Comparison of ENCODE assay signal across 23 cellular contexts in genomic region chr7:80677629-80678028, GRCh38. TPM values are rescaled to one million over a fixed set of nuclear protein-coding genes. Genes with fewer than 3 reads are reported as not detected.
A peak's percentile ranks its signal among the peaks of the same experiment; 100 is the strongest.
DNase-seq lines count a peak whose midpoint lies in the region; ATAC-seq, FAIRE-seq and TF ChIP-seq lines count a peak whose summit lies in the region.
"Had no signal": no experiment of that assay in that cellular context is flagged by ENCODE, and none has a peak within 500 bp of the region (broad histone marks: within the 10 kb centered on the region; RNA-seq: fewer than 3 reads in every experiment).

No MANE protein-coding gene starts in this region.

- POLR2A ChIA-PET in SK-N-SH (lab: Yijun Ruan, JAX) (no interaction called here), PC-3 (lab: Charles Lee; ENCODE audit: unreplicated experiment) (no interaction called here), endothelial cell of umbilical vein (lab: Charles Lee) (no interaction called here)

- H3K36me3 Mint-ChIP-seq in nephron progenitor cell (ENCODE audit: low read depth) = no peaks in the 10 kb centered on the region
- H3K36me3 Mint-ChIP-seq: CD8-positive, alpha-beta T cell had no signal

- no peaks in the 10 kb centered on the region for H4K20me1 ChIP-seq in SK-N-SH (ENCODE audit: insufficient read depth)
- H4K20me1 ChIP-seq in PC-3 (ENCODE audit: low read length) = no peaks in the 10 kb centered on the region
- no peaks in the 10 kb centered on the region for H4K20me1 ChIP-seq in endothelial cell of umbilical vein (replicated peaks; ENCODE audit: control insufficient read depth, extremely low read depth, insufficient read depth, low read length)

- H3K4me3 ChIP-seq in SK-N-SH (ENCODE audit: low read depth in 2 of 2, low read length in 1 of 2) (no peak overlapping the region), PC-3 (ENCODE audit: low read length) (no peak overlapping the region), endothelial cell of umbilical vein (replicated peaks in 1 of 3; ENCODE audit: insufficient read depth in 1 of 3, low read depth in 1 of 3, low read length in 3 of 3) (no peak overlapping the region), small intestine (ENCODE audit: low read depth in 1 of 2, low read length in 2 of 2) (no peak overlapping the region)
- H3K4me3 ChIP-seq: MG63 had no signal

- H3K27me3 Mint-ChIP-seq in nephron progenitor cell (ENCODE audit: low read depth, poor library complexity) = peaks cover 3% of the 10 kb centered on the region

- BruUV-seq in PC-3 (replicated peaks; lab: Mats Ljungman, UMichigan) = no TSS peak
- BruUV-seq in endothelial cell of umbilical vein (replicated peaks; lab: Mats Ljungman, UMichigan) = no TSS peak

- TF ChIP-seq RAD21 in SK-N-SH (IDR thresholded peaks at IDR 0.05; ENCODE audit: low read length) = no peak

- H3K4me2 ChIP-seq in SK-N-SH (no peak overlapping the region), PC-3 (ENCODE audit: low read length) (no peak overlapping the region), endothelial cell of umbilical vein (ENCODE audit: insufficient read depth, low read length) (no peak overlapping the region)

- H3K9me2 ChIP-seq in SK-N-SH (no peaks in the 10 kb centered on the region), PC-3 (replicated peaks; ENCODE audit: low read length) (no peaks in the 10 kb centered on the region)

- TF ChIP-seq CTCF in SK-N-SH (IDR thresholded peaks at IDR 0.05) (no peak), PC-3 (conservative IDR thresholded peaks at IDR 0.05; ENCODE audit: low read depth, low read length) (no peak), endothelial cell of umbilical vein (IDR thresholded peaks at IDR 0.05; ENCODE audit: extremely low read depth in 1 of 2, insufficient read depth in 1 of 2, low read depth in 1 of 2, low read length in 2 of 2) (no peak), nephron progenitor cell (IDR thresholded peaks at IDR 0.05) (no peak)

- no peak for TF ChIP-seq EP300 in SK-N-SH (IDR thresholded peaks at IDR 0.05; ENCODE audit: borderline replicate concordance in 1 of 2, low read depth in 1 of 2, low read length in 1 of 2)

- DNase-seq in SK-N-SH (no peak), PC-3 (peak; percentile 50), endothelial cell of umbilical vein (ENCODE audit: low read depth, low spot score) (no peak), small intestine (peak; percentile 25), nephron progenitor cell (no peak), HTR-8/SVneo (ENCODE audit: insufficient read length, low spot score) (no peak)
- DNase-seq: 8988T; AML-193; C1 segment of cervical spinal cord; CD8-positive, alpha-beta T cell; H9; Kasumi-1; MG63; NCI-H1048; NCI-H1417 treated with DMSO at 0.1 percent for 48 hours; NCI-H187; NCI-H2227 treated with DMSO at 0.1 percent for 48 hours; NCI-H510A treated with DMSO at 0.1 percent for 48 hours; NCI-H748 treated with DMSO at 0.1 percent for 48 hours; Right ventricle myocardium superior; SW 1271 had no signal

- no peaks in the 10 kb centered on the region for H3K4me1 ChIP-seq in SK-N-SH (ENCODE audit: control insufficient read depth in 1 of 2, insufficient read depth in 2 of 2, low read depth in 1 of 2, low read length in 1 of 2)
- peaks cover 39% of the 10 kb centered on the region for H3K4me1 ChIP-seq in PC-3 (ENCODE audit: insufficient read depth, low read length)
- H3K4me1 ChIP-seq in endothelial cell of umbilical vein (ENCODE audit: control insufficient read depth, extremely low read depth, insufficient read depth, low read length) = no peaks in the 10 kb centered on the region
- peaks cover 0 to 4% of the 10 kb centered on the region in 2 donors for H3K4me1 ChIP-seq in small intestine (ENCODE audit: control insufficient read depth in 2 of 2, insufficient read depth in 1 of 2, low read depth in 1 of 2, low read length in 1 of 2)

- no peaks in the 10 kb centered on the region for H3K4me1 Mint-ChIP-seq in nephron progenitor cell
- H3K4me1 Mint-ChIP-seq: H9 had no signal

- H3K27me3 ChIP-seq in SK-N-SH (ENCODE audit: insufficient read depth) (no peaks in the 10 kb centered on the region), PC-3 (ENCODE audit: low read length) (no peaks in the 10 kb centered on the region), endothelial cell of umbilical vein (ENCODE audit: control insufficient read depth in 2 of 2, insufficient read depth in 2 of 2, low read length in 2 of 2) (no peaks in the 10 kb centered on the region), small intestine (ENCODE audit: control insufficient read depth in 2 of 2, insufficient read depth in 2 of 2, low read length in 2 of 2) (no peaks in the 10 kb centered on the region)
- H3K27me3 ChIP-seq: MG63 had no signal

- CTCF ChIA-PET in SK-N-SH (lab: Yijun Ruan, JAX) (interaction anchor here (1.0 to 4.7 kb wide), 3 partner anchors 14 to 248 kb away, joined by 3 to 32 read pairs (median 21); no protein-coding TSS in a partner anchor), PC-3 (lab: Charles Lee) (no interaction called here), endothelial cell of umbilical vein (lab: Charles Lee) (interaction anchor here (2.2 to 2.4 kb wide), 2 partner anchors 15 to 249 kb away, joined by 11 to 15 read pairs; no protein-coding TSS in a partner anchor)

- H2AFZ ChIP-seq in SK-N-SH (ENCODE audit: low read depth) = no peak overlapping the region
- H2AFZ ChIP-seq in PC-3 (ENCODE audit: low read length) = no peak overlapping the region
- no peak overlapping the region for H2AFZ ChIP-seq in endothelial cell of umbilical vein (ENCODE audit: low read depth, low read length)

- intact Hi-C loops in PC-3 (cut with micrococcal nuclease) (no loop called here), endothelial cell of umbilical vein (cut with micrococcal nuclease) (no loop called here)

- ATAC-seq in SK-N-SH treated with all-trans-retinoic acid at 6 μM for 48 hours (no peak), PC-3 (peak; percentile 37), GM18870 (IDR thresholded peaks at IDR 0.05; ENCODE audit: unreplicated experiment) (no peak)
- ATAC-seq: CD8-positive, alpha-beta T cell had no signal

- no peaks in the 10 kb centered on the region for H3K9me1 ChIP-seq in endothelial cell of umbilical vein (replicated peaks; ENCODE audit: control insufficient read depth, extremely low read depth, insufficient read depth, low read length)

- H3F3A ChIP-seq in SK-N-SH (replicated peaks; ENCODE audit: insufficient read depth) (peaks cover 3% of the 10 kb centered on the region), PC-3 (ENCODE audit: low read length, unreplicated experiment) (no peaks in the 10 kb centered on the region)

- H3K36me3 ChIP-seq in SK-N-SH (replicated peaks in 1 of 2; ENCODE audit: control insufficient read depth in 1 of 2, insufficient read depth in 2 of 2, low read length in 1 of 2) = no peaks in the 10 kb centered on the region
- H3K36me3 ChIP-seq in PC-3 (ENCODE audit: low read depth, low read length) = no peaks in the 10 kb centered on the region
- H3K36me3 ChIP-seq in endothelial cell of umbilical vein (ENCODE audit: control insufficient read depth in 2 of 2, extremely low read depth in 1 of 2, insufficient read depth in 2 of 2, low read length in 2 of 2) = no peaks in the 10 kb centered on the region
- no peaks in the 10 kb centered on the region for H3K36me3 ChIP-seq in small intestine (ENCODE audit: control insufficient read depth in 2 of 2, insufficient read depth in 2 of 2, low read length in 2 of 2)
- H3K36me3 ChIP-seq: MG63 had no signal

- no peaks in the 10 kb centered on the region for H3K9me3 Mint-ChIP-seq in nephron progenitor cell
- H3K9me3 Mint-ChIP-seq: CD8-positive, alpha-beta T cell; H9 had no signal

- H3K79me2 ChIP-seq in SK-N-SH (ENCODE audit: insufficient read depth) (no peaks in the 10 kb centered on the region), PC-3 (ENCODE audit: low read length) (no peaks in the 10 kb centered on the region), endothelial cell of umbilical vein (ENCODE audit: control insufficient read depth, insufficient read depth, low read length) (no peaks in the 10 kb centered on the region)

- no peak overlapping the region for H3K4me3 Mint-ChIP-seq in nephron progenitor cell
- H3K4me3 Mint-ChIP-seq: CD8-positive, alpha-beta T cell; H9 had no signal

- no peak for TF ChIP-seq POLR2A in endothelial cell of umbilical vein (IDR thresholded peaks at IDR 0.05; ENCODE audit: low read depth, low read length)

- FAIRE-seq in endothelial cell of umbilical vein (lab: Jason Lieb, UNC) = no peak
- FAIRE-seq in small intestine (lab: Jason Lieb, UNC) = no peak
- no peak for FAIRE-seq in HTR-8/SVneo (lab: Jason Lieb, UNC)

- H3K9ac ChIP-seq in SK-N-SH (no peak overlapping the region), PC-3 (ENCODE audit: low read length) (no peak overlapping the region), endothelial cell of umbilical vein (replicated peaks; ENCODE audit: extremely low read depth, insufficient read depth, low read length) (no peak overlapping the region)

- H3K9me3 ChIP-seq in SK-N-SH (no peaks in the 10 kb centered on the region), PC-3 (ENCODE audit: low read length) (no peaks in the 10 kb centered on the region), endothelial cell of umbilical vein (replicated peaks; ENCODE audit: control insufficient read depth, insufficient read depth, low read length) (no peaks in the 10 kb centered on the region), small intestine (ENCODE audit: control insufficient read depth, low read depth) (no peaks in the 10 kb centered on the region)
- H3K9me3 ChIP-seq: MG63 had no signal

- WGBS in SK-N-SH (ENCODE audit: low lambda C conversion rate) = 82% methylated on average over 1 of the region's 1 CpG
- 85 to 95% (median 86%) methylated on average over 1 of the region's 1 CpG for whole genome bisulfite sequencing in small intestine, 3 donors

- no peak overlapping the region for H3K27ac Mint-ChIP-seq in nephron progenitor cell
- H3K27ac Mint-ChIP-seq: CD8-positive, alpha-beta T cell; H9 had no signal

- H3K27ac ChIP-seq in SK-N-SH (ENCODE audit: low read depth in 2 of 2, low read length in 1 of 2) = no peak overlapping the region
- no peak overlapping the region for H3K27ac ChIP-seq in PC-3 (ENCODE audit: low read length)
- H3K27ac ChIP-seq in endothelial cell of umbilical vein (ENCODE audit: insufficient read depth, low read depth, low read length) = no peak overlapping the region
- no peak overlapping the region for H3K27ac ChIP-seq in small intestine (ENCODE audit: low read depth in 1 of 2, low read length in 1 of 2)

- dilution Hi-C loops in endothelial cell of umbilical vein (cut with MboI; ENCODE audit: extremely low pct_ligation_motif_present, low sequenced_read_pairs) = no loop called here

RNA-seq across cellular contexts. Expression of gene CD36, which starts 39.2 kb away (rescaled TPM):
- polyA plus RNA-seq in SK-N-SH (2012; rRNA removed) = 0.10 and 0.16 TPM in 2 replicates
- 0.23 and 0.25 TPM in 2 replicates for polyA plus RNA-seq in SK-N-SH (2012; cell fraction: cytosol; rRNA removed)
- polyA plus RNA-seq in SK-N-SH (2012; cell fraction: nucleus; rRNA removed) = 0.16 and 0.29 TPM in 2 replicates
- not detected in 2 replicates for total RNA-seq in PC-3 (2014; rRNA removed)
- 0.58 and 1.2 TPM in 2 replicates for total RNA-seq in endothelial cell of umbilical vein
- 0.57 and 0.87 TPM in 2 replicates for polyA plus RNA-seq in endothelial cell of umbilical vein
- polyA plus RNA-seq in endothelial cell of umbilical vein (2011; cell fraction: cytosol; rRNA removed) = 0.61 and 1.4 TPM in 2 replicates
- polyA plus RNA-seq in endothelial cell of umbilical vein (2011; cell fraction: nucleus; rRNA removed) = 2.7 and 3.0 TPM in 2 replicates
- polyA plus RNA-seq in endothelial cell of umbilical vein (2012) = 1.8 and 3.2 TPM in 2 replicates
- polyA minus RNA-seq in endothelial cell of umbilical vein = 2.8 and 5.3 TPM in 2 replicates
- polyA minus RNA-seq in endothelial cell of umbilical vein (2011; cell fraction: cytosol; rRNA and poly(A)+ RNA removed) = not detected
- polyA minus RNA-seq in endothelial cell of umbilical vein (2011; cell fraction: nucleus; rRNA and poly(A)+ RNA removed) = 11.1 and 13.1 TPM in 2 replicates
- 10 to 100 TPM; 27.3 to 55.4 (median 44.7) TPM for polyA plus RNA-seq in small intestine

Comparison
In these comparisons a context has a peak if more than half of its experiments do, and no peak if none do; other contexts are left out.
1. DNase-seq: peak in PC-3 (single experiment) and small intestine (single experiment); none in SK-N-SH (single experiment), endothelial cell of umbilical vein (single experiment), nephron progenitor cell (single experiment) and HTR-8/SVneo (single experiment).
2. RNA of gene CD36, which starts 39.2 kb away (polyA plus RNA-seq): 27.3 to 55.4 TPM in small intestine; 0.57 to 3.2 TPM in endothelial cell of umbilical vein and 0.10 to 0.29 TPM in SK-N-SH; every median in the first group is over 4 times any median in the second.